9 cellular contexts compared by ENCODE assay signal in genomic region chr5:172006378-172007152, GRCh38. TPM values are rescaled to one million over a fixed set of nuclear protein-coding genes. Genes with fewer than 3 reads are reported as not detected.
DNase-seq lines count a peak whose midpoint lies in the region; ATAC-seq, FAIRE-seq and TF ChIP-seq lines count a peak whose summit lies in the region.
"Had no signal": no experiment of that assay in that cellular context is flagged by ENCODE, and none has a peak within 500 bp of the region (broad histone marks: within the 10 kb centered on the region; RNA-seq: fewer than 3 reads in every experiment).

Gene FBXW11, minus strand, starts transcription at chr5:172006638. Its CDS starts 136 bp downstream, at chr5:172006502.

- no peaks in the 10 kb centered on the region for H3K9me3 ChIP-seq in kidney (ENCODE audit: control insufficient read depth in 1 of 2, low read length in 2 of 2)

- no peak for FAIRE-seq in kidney (lab: Jason Lieb, UNC)
- FAIRE-seq: colon had no signal

- H3K9ac ChIP-seq in kidney (ENCODE audit: low read length in 2 of 2): peak within 1 kb of the TSS; percentile 90 to 95

- peak; percentile 90 for DNase-seq in AG09319 (ENCODE audit: extremely low read depth, low read depth)
- peak; percentile 91 for DNase-seq in NCI-H446 treated with DMSO at 0.1 percent for 48 hours (lab: John Stamatoyannopoulos, UW)
- peak; percentile 91 for DNase-seq in activated CD4-positive, CD25-positive, alpha-beta regulatory T cell treated with anti-CD3 and anti-CD28 coated beads, Interleukin-2, amount 50 U/mL, for 72 hours
- DNase-seq in cerebellar nuclear complex (lab: John Stamatoyannopoulos, UW): peak; percentile 75 to 82
- peak; percentile 99 for DNase-seq in kidney
- peak; percentile 97 for DNase-seq in stimulated activated CD4-positive, alpha-beta T cell treated with anti-CD3 and anti-CD28 coated beads, Interleukin-15, amount 100 ng/mL, for 24 hours

- no peaks in the 10 kb centered on the region for H3K36me3 ChIP-seq in kidney (ENCODE audit: control insufficient read depth in 1 of 2, insufficient read depth in 2 of 2, low read length in 2 of 2)

- peak within 1 kb of the TSS; percentile 86 to 93 for H3K4me3 ChIP-seq in kidney (ENCODE audit: low read length in 2 of 2)

- peaks cover 22 to 30% of the 10 kb centered on the region in 2 donors for H3K4me1 ChIP-seq in kidney (ENCODE audit: control insufficient read depth in 1 of 2, insufficient read depth in 1 of 2, low read depth in 1 of 2, low read length in 2 of 2)

- H3K27ac ChIP-seq in kidney (ENCODE audit: low read depth in 2 of 2, low read length in 2 of 2): peak within 1 kb of the TSS; percentile 98 to 99

- ATAC-seq in GM19035 (IDR thresholded peaks at IDR 0.05; ENCODE audit: unreplicated experiment): peak; percentile 83
- peak; percentile 85 for ATAC-seq in HG03354 (IDR thresholded peaks at IDR 0.05; ENCODE audit: poor library complexity, severe bottlenecking, unreplicated experiment)

- intact Hi-C loops in kidney (cut with DNase I): no loop called here

- TF ChIP-seq CTCF in AG09319 (IDR thresholded peaks at IDR 0.05; ENCODE audit: low read depth, low read length): no peak
- no peak for TF ChIP-seq CTCF in kidney (IDR thresholded peaks at IDR 0.05; ENCODE audit: borderline replicate concordance, extremely low read depth, insufficient read depth)

RNA-seq across cellular contexts. Expression of gene FBXW11, which starts in this region (rescaled TPM):
- 44.4 TPM for total RNA-seq in kidney
- 16.0 TPM for polyA plus RNA-seq in kidney (ENCODE audit: insufficient read depth, low read depth, low replicate concordance)

Comparison
In these comparisons a context has a peak if more than half of its experiments do, and no peak if none do; other contexts are left out.
1. Peak in every context shown above with its lines: DNase-seq, ATAC-seq, H3K4me3 ChIP-seq and H3K27ac ChIP-seq.